8 cellular contexts compared by ENCODE assay signal in genomic region chr10:22931948-22932347, GRCh38.
DNase-seq lines count a peak whose midpoint lies in the region; ATAC-seq and TF ChIP-seq lines count a peak whose summit lies in the region.

No MANE protein-coding gene starts in this region.

- ATAC-seq in GM21619 (IDR thresholded peaks at IDR 0.05; ENCODE audit: unreplicated experiment) (peak; percentile 76), GM19023 (IDR thresholded peaks at IDR 0.05; ENCODE audit: unreplicated experiment) (no peak)

- in situ Hi-C loops in KBM-7 (cut with MboI; ENCODE audit: low pct_unique_long_range_greater_than_20kb, low sequenced_read_pairs): no loop called here

- no peak for TF ChIP-seq CTCF in GM20000 (IDR thresholded peaks at IDR 0.05; ENCODE audit: extremely low read depth, missing control alignments)

- DNase-seq in EH (ENCODE audit: low read depth) (peak; percentile 35), LoVo (ENCODE audit: low spot score) (peak; percentile 25), fibroblast of gingiva (ENCODE audit: low read depth) (peak; percentile 21), KBM-7 (no peak), GM20000 (ENCODE audit: low spot score) (no peak)
- no peak for DNase-seq in activated CD4-positive, alpha-beta T cell treated with anti-CD3 and anti-CD28 coated beads for 48 hours

Comparison
In these comparisons a context has a peak if more than half of its experiments do, and no peak if none do; other contexts are left out.
1. DNase-seq: peak in EH (single experiment), LoVo (single experiment) and fibroblast of gingiva (single experiment); none in KBM-7 (single experiment), activated CD4-positive, alpha-beta T cell treated with anti-CD3 and anti-CD28 coated beads for 48 hours (single experiment) and GM20000 (single experiment).